ENCODE assay signal across 9 cellular contexts in the genomic region with DNA sequence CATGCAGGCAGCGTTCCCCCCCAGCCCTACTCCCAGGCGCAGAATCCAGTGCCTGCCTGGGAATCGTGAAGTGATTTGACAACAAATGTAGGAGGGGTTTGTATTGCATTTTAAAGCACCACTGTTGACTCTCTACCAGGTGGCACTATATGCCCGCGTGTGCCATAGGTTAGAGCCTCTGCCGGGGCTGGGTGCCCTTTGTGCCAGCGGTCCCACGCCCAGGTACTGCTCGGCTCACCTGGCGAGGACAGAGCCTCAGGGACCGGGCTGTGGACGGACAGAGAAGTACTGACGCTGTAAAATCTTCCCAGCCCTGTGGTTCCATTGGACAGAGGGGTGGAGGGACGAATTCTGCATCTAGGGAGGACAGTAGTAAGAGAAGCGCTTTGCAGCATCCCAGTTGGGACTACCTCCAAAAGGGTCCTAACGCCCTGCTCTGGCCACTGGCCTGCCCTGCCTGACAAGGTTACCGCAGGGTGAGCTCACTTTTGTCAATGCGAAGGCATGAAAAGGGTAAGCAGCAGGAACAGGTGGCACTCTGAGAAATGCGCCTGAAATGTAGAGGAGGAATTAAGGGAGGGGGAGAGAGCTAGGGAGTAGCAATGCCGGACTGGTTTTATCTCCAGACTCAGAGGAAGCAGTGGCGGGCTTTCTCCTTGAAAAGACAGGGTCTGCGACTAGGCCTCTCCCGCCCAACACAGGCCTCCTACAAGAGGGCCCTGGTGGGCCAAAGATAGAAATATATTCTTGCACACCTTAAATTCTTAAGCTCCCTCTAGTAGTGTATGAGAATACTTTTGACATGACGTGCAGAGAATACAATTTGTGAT. TPM values are rescaled to one million over a fixed set of nuclear protein-coding genes. Genes with fewer than 3 reads are reported as not detected.
DNase-seq lines count a peak whose midpoint lies in the region; ATAC-seq and TF ChIP-seq lines count a peak whose summit lies in the region.
"Had no signal": no experiment of that assay in that cellular context is flagged by ENCODE, and none has a peak within 500 bp of the region (broad histone marks: within the 10 kb centered on the region; RNA-seq: fewer than 3 reads in every experiment).

No MANE protein-coding gene starts in this region.

- no peaks in the 10 kb centered on the region for H3K9me2 ChIP-seq in OCI-LY7 (ENCODE audit: insufficient read depth, low read length)

- peak overlapping the region; percentile 65 for H3K4me2 ChIP-seq in BLaER1
- H3K4me2 ChIP-seq in trophoblast cell (ENCODE audit: low read length): peak overlapping the region; percentile 100
- no peak overlapping the region for H3K4me2 ChIP-seq in OCI-LY7 (ENCODE audit: low read length)

- no peak overlapping the region for H3K18ac ChIP-seq in trophoblast cell (ENCODE audit: low read length)

- H3K9ac ChIP-seq in BLaER1 (no peak overlapping the region), trophoblast cell (ENCODE audit: low read length) (peak overlapping the region; percentile 55)

- no TSS peak for BruUV-seq in OCI-LY7 (replicated peaks; lab: Mats Ljungman, UMichigan)

- no peak overlapping the region for H3K23ac ChIP-seq in trophoblast cell (ENCODE audit: low read length)

- no peak overlapping the region for H2BK5ac ChIP-seq in trophoblast cell (ENCODE audit: low read depth, low read length, poor library complexity)

- H4K20me1 ChIP-seq in BLaER1 (no peaks in the 10 kb centered on the region), OCI-LY7 (ENCODE audit: insufficient read depth, low read length) (no peaks in the 10 kb centered on the region)

- TF ChIP-seq CTCF in fibroblast of the aortic adventitia (IDR thresholded peaks at IDR 0.05; ENCODE audit: insufficient read depth, low read length): no peak
- TF ChIP-seq CTCF in OCI-LY7 (conservative IDR thresholded peaks at IDR 0.05; ENCODE audit: low read length): no peak

- peaks cover 6% of the 10 kb centered on the region for H3K79me1 ChIP-seq in trophoblast cell (ENCODE audit: low read length)

- H4K8ac ChIP-seq in trophoblast cell (ENCODE audit: low read depth, low read length): no peak overlapping the region

- no peaks in the 10 kb centered on the region for H3K36me3 ChIP-seq in BLaER1
- no peaks in the 10 kb centered on the region for H3K36me3 ChIP-seq in SJCRH30
- H3K36me3 ChIP-seq in trophoblast cell (ENCODE audit: control insufficient read depth in 1 of 2, insufficient read depth in 2 of 2, low read length in 2 of 2): no peaks in the 10 kb centered on the region
- H3K36me3 ChIP-seq in OCI-LY7 (ENCODE audit: insufficient read depth, low read length): no peaks in the 10 kb centered on the region

- H4K91ac ChIP-seq in trophoblast cell (ENCODE audit: low read depth, low read length): no peak overlapping the region

- H3K4ac ChIP-seq in trophoblast cell (ENCODE audit: low read depth, low read length): no peak overlapping the region

- H3K4me1 ChIP-seq in BLaER1 (no peaks in the 10 kb centered on the region), SJCRH30 (0 out of 2 replicates have a peak, but pooled peaks cover 9% of the 10 kb centered on the region), trophoblast cell (ENCODE audit: control insufficient read depth in 1 of 2, insufficient read depth in 2 of 2, low read length in 2 of 2) (peaks cover 0 to 4% of the 10 kb centered on the region in 2 experiments), OCI-LY7 (ENCODE audit: insufficient read depth, low read length, poor library complexity, severe bottlenecking) (no peaks in the 10 kb centered on the region)

- H3K27ac ChIP-seq in BLaER1: no peak overlapping the region
- peak overlapping the region; percentile 66 for H3K27ac ChIP-seq in SJCRH30
- H3K27ac ChIP-seq in trophoblast cell (ENCODE audit: low read depth, low read length): no peak overlapping the region
- H3K27ac ChIP-seq in OCI-LY7 (ENCODE audit: low read depth, low read length, poor library complexity, severe bottlenecking): no peak overlapping the region
- H3K27ac ChIP-seq: epithelial cell of prostate had no signal

- peak overlapping the region; percentile 85 for H2AFZ ChIP-seq in trophoblast cell (ENCODE audit: insufficient read depth, low read length, poor library complexity)
- H2AFZ ChIP-seq in OCI-LY7 (ENCODE audit: low read length): no peak overlapping the region

- peaks cover 5% of the 10 kb centered on the region for H3K79me2 ChIP-seq in trophoblast cell (ENCODE audit: control insufficient read depth, insufficient read depth, low read length, poor library complexity)
- H3K79me2 ChIP-seq in OCI-LY7 (ENCODE audit: insufficient read depth, low read depth, low read length): no peaks in the 10 kb centered on the region

- POLR2A ChIA-PET in OCI-LY7 (lab: Charles Lee): no interaction called here

- intact Hi-C loops in OCI-LY7 (cut with micrococcal nuclease; ENCODE audit: unreplicated experiment): no loop called here

- H2BK120ac ChIP-seq in trophoblast cell (ENCODE audit: insufficient read depth, low read length, poor library complexity): no peak overlapping the region

- no peak overlapping the region for H2AK5ac ChIP-seq in trophoblast cell (ENCODE audit: low read length)

- no peak overlapping the region for H2BK12ac ChIP-seq in trophoblast cell (ENCODE audit: low read length)

- CTCF ChIA-PET in OCI-LY7 (lab: Charles Lee; ENCODE audit: unreplicated experiment): no interaction called here

- H3K9me3 ChIP-seq in BLaER1: peaks cover 11% of the 10 kb centered on the region
- H3K9me3 ChIP-seq in SJCRH30 (replicated peaks): no peaks in the 10 kb centered on the region
- H3K9me3 ChIP-seq in trophoblast cell (ENCODE audit: insufficient read depth, low read depth, low read length): no peaks in the 10 kb centered on the region
- no peaks in the 10 kb centered on the region for H3K9me3 ChIP-seq in OCI-LY7 (ENCODE audit: low read length)

- no peak overlapping the region for H4K12ac ChIP-seq in trophoblast cell (ENCODE audit: low read depth, low read length)

- WGBS in trophoblast cell (ENCODE audit: extremely low coverage, insufficient coverage, insufficient read length): no CpG with 5 or more reads among the region's 24 CpGs

- peak; percentile 73 to 79 for DNase-seq in SJCRH30
- DNase-seq in fibroblast of the aortic adventitia (ENCODE audit: low read depth): no peak
- no peak for DNase-seq in trophoblast cell
- no peak for DNase-seq in OCI-LY7 (ENCODE audit: low spot score)
- no peak for DNase-seq in HuH-7.5 (ENCODE audit: low spot score)

- peaks cover 31% of the 10 kb centered on the region for H3K27me3 ChIP-seq in BLaER1
- no peaks in the 10 kb centered on the region for H3K27me3 ChIP-seq in SJCRH30
- H3K27me3 ChIP-seq in trophoblast cell (ENCODE audit: insufficient read depth, low read length): no peaks in the 10 kb centered on the region

- ATAC-seq in HG03432 (IDR thresholded peaks at IDR 0.05; ENCODE audit: unreplicated experiment): peak; percentile 20
- ATAC-seq in GM21390 (IDR thresholded peaks at IDR 0.05; ENCODE audit: unreplicated experiment): no peak

- H3K14ac ChIP-seq in trophoblast cell (ENCODE audit: low read length): no peak overlapping the region

- H3K4me3 ChIP-seq in BLaER1 (peak overlapping the region; percentile 69), SJCRH30 (peak overlapping the region; percentile 98), fibroblast of the aortic adventitia (ENCODE audit: low read depth, low read length) (peak overlapping the region; percentile 84), trophoblast cell (ENCODE audit: low read depth, low read length) (peak overlapping the region; percentile 86), OCI-LY7 (ENCODE audit: low read depth, low read length, poor library complexity, severe bottlenecking) (no peak overlapping the region)

RNA-seq across cellular contexts. Expression of a gene that starts 0.9 kb away (rescaled TPM):
- total RNA-seq in SJCRH30 (2014; rRNA removed; shearing (Covaris generic)): 16.7 and 25.4 TPM in 2 replicates
- 46.0 and 90.5 TPM in 2 replicates for total RNA-seq in fibroblast of the aortic adventitia (ENCODE audit: low replicate concordance)
- 4.3 and 5.2 TPM in 2 replicates for polyA plus RNA-seq in trophoblast cell (2013)
- total RNA-seq in OCI-LY7 (2014; rRNA removed; shearing (Covaris generic)): not detected in 2 replicates
- total RNA-seq in OCI-LY7 (2022): not detected in 2 replicates

Comparison
In these comparisons a context has a peak if more than half of its experiments do, and no peak if none do; other contexts are left out.
1. DNase-seq: peak in SJCRH30 (2 of 2); none in fibroblast of the aortic adventitia (single experiment), trophoblast cell (0 of 2), OCI-LY7 (single experiment) and HuH-7.5 (single experiment).
2. RNA of a gene that starts 0.9 kb away (total RNA-seq): 46.0 to 90.5 TPM in fibroblast of the aortic adventitia and 16.7 to 25.4 TPM in SJCRH30; not detected in OCI-LY7; every median in the first group is over 10 times any median in the second.